10 cellular contexts compared by ENCODE assay signal in the genomic region with DNA sequence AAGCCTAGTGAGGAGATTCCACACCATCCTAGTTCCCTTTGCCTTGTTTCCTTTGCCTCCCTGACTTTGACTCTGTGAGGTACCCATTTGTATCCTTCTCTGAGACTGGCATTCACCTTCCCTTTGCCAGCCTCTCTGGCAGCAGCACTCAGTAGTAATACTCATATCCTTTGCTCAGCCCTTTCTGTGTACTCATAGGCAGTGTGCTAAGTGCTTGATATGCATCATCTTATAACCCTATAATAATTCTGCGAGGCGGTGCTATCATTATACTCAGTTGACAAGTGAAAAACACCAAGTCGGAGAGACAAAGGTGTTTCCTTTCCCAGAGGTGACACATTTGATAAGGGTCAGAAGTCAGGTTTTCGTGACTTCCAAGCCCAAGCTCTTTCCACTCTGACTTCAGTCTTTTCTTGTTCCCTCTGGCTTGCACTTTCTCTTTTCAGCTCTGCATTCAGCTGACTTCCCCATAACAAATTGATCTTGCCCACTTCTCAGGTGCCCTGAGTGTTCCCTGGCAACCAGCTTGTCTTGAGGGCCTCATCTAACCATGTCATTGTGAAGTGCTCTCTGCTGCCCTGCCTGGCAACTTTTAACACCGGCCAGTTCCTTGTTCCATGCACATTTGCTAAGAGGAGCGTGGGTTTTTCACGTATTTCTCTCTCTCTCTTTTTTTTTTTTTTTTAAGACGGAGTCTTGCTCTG.
DNase-seq lines count a peak whose midpoint lies in the region; ATAC-seq, FAIRE-seq and TF ChIP-seq lines count a peak whose summit lies in the region.
"Had no signal": no experiment of that assay in that cellular context is flagged by ENCODE, and none has a peak within 500 bp of the region (broad histone marks: within the 10 kb centered on the region; RNA-seq: fewer than 3 reads in every experiment).

No MANE protein-coding gene starts in this region.

- H3K27ac ChIP-seq in naive thymus-derived CD4-positive, alpha-beta T cell (ENCODE audit: low read depth, low read length), result no peak overlapping the region
- no peak overlapping the region for H3K27ac ChIP-seq in kidney (ENCODE audit: low read depth in 2 of 2, low read length in 2 of 2)
- H3K27ac ChIP-seq: SJSA1 had no signal

- no peak overlapping the region for H3K9ac ChIP-seq in kidney (ENCODE audit: low read length in 2 of 2)

- no peak overlapping the region for H3K4me3 ChIP-seq in naive thymus-derived CD4-positive, alpha-beta T cell (ENCODE audit: low read length)
- H3K4me3 ChIP-seq in kidney (ENCODE audit: low read length in 2 of 2), result no peak overlapping the region
- H3K4me3 ChIP-seq in MG63, result no peak overlapping the region
- H3K4me3 ChIP-seq: SJSA1 had no signal

- intact Hi-C loops in naive thymus-derived CD4-positive, alpha-beta T cell (cut with micrococcal nuclease), result no loop called here
- intact Hi-C loops in kidney (cut with DNase I), result no loop called here

- no peak for FAIRE-seq in kidney (lab: Jason Lieb, UNC)
- FAIRE-seq: HTR-8/SVneo had no signal

- peaks cover 0 to 9% (median 2%) of the 10 kb centered on the region in 5 donors for H3K27me3 Mint-ChIP-seq in naive thymus-derived CD4-positive, alpha-beta T cell

- ATAC-seq in naive thymus-derived CD4-positive, alpha-beta T cell, result peak; percentile 55

- peak; percentile 12 for DNase-seq in NCI-H1436 (lab: John Stamatoyannopoulos, UW)
- DNase-seq in NCI-H1436 treated with DMSO at 0.1 percent for 48 hours (lab: John Stamatoyannopoulos, UW), result no peak
- DNase-seq in HT-29 (ENCODE audit: low spot score), result peak; percentile 36
- DNase-seq in SKM-1 treated with dmso at 0.1 percent for 144 hours (lab: John Stamatoyannopoulos, UW; ENCODE audit: unreplicated experiment), result peak; percentile 74
- DNase-seq in naive thymus-derived CD4-positive, alpha-beta T cell, result peak in 3 of 9 donors; percentile 14 to 20 (median 18)
- no peak for DNase-seq in kidney
- DNase-seq in MG63, result no peak
- no peak for DNase-seq in DMS153 treated with DMSO at 0.1 percent for 48 hours (lab: John Stamatoyannopoulos, UW; ENCODE audit: unreplicated experiment)

- CTCF ChIA-PET in naive thymus-derived CD4-positive, alpha-beta T cell (lab: Charles Lee), result interaction anchor here (0.6 to 4.6 kb wide), 11 partner anchors 16 to 704 kb away, joined by 3 to 27 read pairs (median 4); no protein-coding TSS in a partner anchor

- H3K36me3 ChIP-seq in naive thymus-derived CD4-positive, alpha-beta T cell (ENCODE audit: control insufficient read depth in 2 of 3, insufficient read depth in 3 of 3, low read length in 3 of 3), result no peaks in the 10 kb centered on the region
- H3K36me3 ChIP-seq in kidney (ENCODE audit: control insufficient read depth in 1 of 2, insufficient read depth in 2 of 2, low read length in 2 of 2), result no peaks in the 10 kb centered on the region
- no peaks in the 10 kb centered on the region for H3K36me3 ChIP-seq in MG63
- H3K36me3 ChIP-seq: SJSA1 had no signal

- H3K27me3 ChIP-seq in naive thymus-derived CD4-positive, alpha-beta T cell (ENCODE audit: control insufficient read depth in 2 of 2, insufficient read depth in 2 of 2, low read length in 2 of 2), result no peaks in the 10 kb centered on the region
- H3K27me3 ChIP-seq in MG63, result no peaks in the 10 kb centered on the region
- H3K27me3 ChIP-seq: SJSA1 had no signal

- no peaks in the 10 kb centered on the region for H3K9me3 Mint-ChIP-seq in naive thymus-derived CD4-positive, alpha-beta T cell

- H3K4me3 Mint-ChIP-seq in naive thymus-derived CD4-positive, alpha-beta T cell, result no peak overlapping the region

- H3K4me1 ChIP-seq in naive thymus-derived CD4-positive, alpha-beta T cell (ENCODE audit: control insufficient read depth in 2 of 2, insufficient read depth in 2 of 2, low read length in 2 of 2), result no peaks in the 10 kb centered on the region
- H3K4me1 ChIP-seq in kidney (ENCODE audit: control insufficient read depth in 1 of 2, insufficient read depth in 1 of 2, low read depth in 1 of 2, low read length in 2 of 2), result no peaks in the 10 kb centered on the region
- H3K4me1 ChIP-seq: SJSA1 had no signal

- H3K27ac Mint-ChIP-seq in naive thymus-derived CD4-positive, alpha-beta T cell, result peak overlapping the region in 1 of 9 donors; percentile 1

- peaks cover 5 to 26% (median 8%) of the 10 kb centered on the region in 7 donors for H3K4me1 Mint-ChIP-seq in naive thymus-derived CD4-positive, alpha-beta T cell

- no peak for TF ChIP-seq CTCF in kidney (IDR thresholded peaks at IDR 0.05; ENCODE audit: borderline replicate concordance, extremely low read depth, insufficient read depth)

- H3K36me3 Mint-ChIP-seq in naive thymus-derived CD4-positive, alpha-beta T cell, result no peaks in the 10 kb centered on the region

- POLR2A ChIA-PET in naive thymus-derived CD4-positive, alpha-beta T cell (lab: Charles Lee), result interaction anchor here (0.6 to 1.0 kb wide), 2 partner anchors 232 to 569 kb away, joined by 3 read pairs; no protein-coding TSS in a partner anchor

- no peaks in the 10 kb centered on the region for H3K9me3 ChIP-seq in naive thymus-derived CD4-positive, alpha-beta T cell (ENCODE audit: control insufficient read depth in 2 of 3, low read length in 3 of 3)
- no peaks in the 10 kb centered on the region for H3K9me3 ChIP-seq in kidney (ENCODE audit: control insufficient read depth in 1 of 2, low read length in 2 of 2)
- no peaks in the 10 kb centered on the region for H3K9me3 ChIP-seq in MG63
- H3K9me3 ChIP-seq: SJSA1 had no signal

Comparison
In these comparisons a context has a peak if more than half of its experiments do, and no peak if none do; other contexts are left out.
1. DNase-seq: peak in NCI-H1436 (single experiment), HT-29 (single experiment) and SKM-1 treated with dmso at 0.1 percent for 144 hours (single experiment); none in NCI-H1436 treated with DMSO at 0.1 percent for 48 hours (single experiment), kidney (single experiment), MG63 (single experiment) and DMS153 treated with DMSO at 0.1 percent for 48 hours (single experiment).